14 cellular contexts compared by ENCODE assay signal in genomic region chr2:190842606-190843104, GRCh38.
"Had no signal": no experiment of that assay in that cellular context is flagged by ENCODE, and none has a peak within 500 bp of the region (broad histone marks: within the 10 kb centered on the region; RNA-seq: fewer than 3 reads in every experiment).

No MANE protein-coding gene starts in this region.

- ATAC-seq: effector memory CD8-positive, alpha-beta T cell had no signal

- H3K4me3 Mint-ChIP-seq: activated naive CD4-positive, alpha-beta T cell treated with anti-CD3 and anti-CD28 coated beads, Interleukin-2, amount 10 ng/mL, durations not matched to agents 7 days and 5 days; effector memory CD8-positive, alpha-beta T cell; mesothelial cell of epicardium; neural crest cell had no signal

- H3K4me1 ChIP-seq: vagina had no signal

- H3K27ac ChIP-seq: cardiac muscle cell, ovary, vagina had no signal

- H3K36me3 ChIP-seq: ascending aorta, cardiac muscle cell, ovary, tibial artery, vagina had no signal

- H3K27me3 ChIP-seq: ascending aorta, cardiac muscle cell, ovary, tibial artery, vagina had no signal

- H3K9me3 ChIP-seq: ascending aorta, ovary, tibial artery, vagina had no signal

- DNase-seq: activated CD4-positive, alpha-beta T cell treated with anti-CD3 and anti-CD28 coated beads, Interleukin-2, amount 50 U/mL, for 48 hours; activated naive CD4-positive, alpha-beta T cell treated with anti-CD3 and anti-CD28 coated beads, Interleukin-2, amount 10 ng/mL, durations not matched to agents 7 days and 5 days; cortex of kidney; effector memory CD8-positive, alpha-beta T cell; hippocampal formation; ovary; stimulated activated CD4-positive, alpha-beta T cell treated with anti-CD3 and anti-CD28 coated beads, Interleukin-15, amount 100 ng/mL, for 24 hours; stimulated activated CD4-positive, alpha-beta T cell treated with anti-CD3 and anti-CD28 coated beads, Interleukin-4, amount 100 ng/mL, for 24 hours; tibial artery had no signal

- H3K27me3 Mint-ChIP-seq: activated naive CD4-positive, alpha-beta T cell treated with anti-CD3 and anti-CD28 coated beads, Interleukin-2, amount 10 ng/mL, durations not matched to agents 7 days and 5 days; effector memory CD8-positive, alpha-beta T cell had no signal

- H3K9me3 Mint-ChIP-seq: activated naive CD4-positive, alpha-beta T cell treated with anti-CD3 and anti-CD28 coated beads, Interleukin-2, amount 10 ng/mL, durations not matched to agents 7 days and 5 days; effector memory CD8-positive, alpha-beta T cell; mesothelial cell of epicardium; neural crest cell had no signal

- H3K27ac Mint-ChIP-seq: activated naive CD4-positive, alpha-beta T cell treated with anti-CD3 and anti-CD28 coated beads, Interleukin-2, amount 10 ng/mL, durations not matched to agents 7 days and 5 days; effector memory CD8-positive, alpha-beta T cell; mesothelial cell of epicardium had no signal

- H3K4me3 ChIP-seq: ascending aorta, cardiac muscle cell, ovary, tibial artery, vagina had no signal

- H3K36me3 Mint-ChIP-seq: activated naive CD4-positive, alpha-beta T cell treated with anti-CD3 and anti-CD28 coated beads, Interleukin-2, amount 10 ng/mL, durations not matched to agents 7 days and 5 days; mesothelial cell of epicardium had no signal
